ENCODE assay signal across 21 cellular contexts in genomic region chr1:72202761-72203160, GRCh38.
DNase-seq lines count a peak whose midpoint lies in the region; ATAC-seq and TF ChIP-seq lines count a peak whose summit lies in the region.
"Had no signal": no experiment of that assay in that cellular context is flagged by ENCODE, and none has a peak within 500 bp of the region (broad histone marks: within the 10 kb centered on the region; RNA-seq: fewer than 3 reads in every experiment).

No MANE protein-coding gene starts in this region.

- H3K27ac Mint-ChIP-seq in activated T-helper 17 cell treated with anti-CD3 and anti-CD28 coated beads, Interleukin-2, amount 50 U/mL, for 72 hours = no peak overlapping the region
- no peak overlapping the region for H3K27ac Mint-ChIP-seq in type B pancreatic cell
- H3K27ac Mint-ChIP-seq: CD4-positive, alpha-beta T cell; IgD-negative memory B cell had no signal

- H3K4me1 Mint-ChIP-seq in activated T-helper 17 cell treated with anti-CD3 and anti-CD28 coated beads, Interleukin-2, amount 50 U/mL, for 72 hours = no peaks in the 10 kb centered on the region
- H3K4me1 Mint-ChIP-seq in type B pancreatic cell (ENCODE audit: unreplicated experiment) = no peaks in the 10 kb centered on the region
- H3K4me1 Mint-ChIP-seq: IgD-negative memory B cell had no signal

- no peak overlapping the region for H3K4me3 ChIP-seq in fibroblast of villous mesenchyme (ENCODE audit: low read depth, low read length)
- H3K4me3 ChIP-seq: BLaER1 had no signal

- no peaks in the 10 kb centered on the region for H3K36me3 Mint-ChIP-seq in activated T-helper 17 cell treated with anti-CD3 and anti-CD28 coated beads, Interleukin-2, amount 50 U/mL, for 72 hours (ENCODE audit: low read depth)
- H3K36me3 Mint-ChIP-seq in type B pancreatic cell = no peaks in the 10 kb centered on the region
- H3K36me3 Mint-ChIP-seq: IgD-negative memory B cell had no signal

- no peak for TF ChIP-seq CTCF in fibroblast of villous mesenchyme (IDR thresholded peaks at IDR 0.05; ENCODE audit: insufficient read depth, low read depth, low read length)
- no peak for TF ChIP-seq CTCF in type B pancreatic cell (conservative IDR thresholded peaks at IDR 0.05)

- H3K9me3 Mint-ChIP-seq in activated T-helper 17 cell treated with anti-CD3 and anti-CD28 coated beads, Interleukin-2, amount 50 U/mL, for 72 hours = peaks cover 7% of the 10 kb centered on the region
- no peaks in the 10 kb centered on the region for H3K9me3 Mint-ChIP-seq in type B pancreatic cell

- no peak overlapping the region for H3K4me3 Mint-ChIP-seq in activated T-helper 17 cell treated with anti-CD3 and anti-CD28 coated beads, Interleukin-2, amount 50 U/mL, for 72 hours
- no peak overlapping the region for H3K4me3 Mint-ChIP-seq in type B pancreatic cell
- H3K4me3 Mint-ChIP-seq: CD4-positive, alpha-beta T cell; IgD-negative memory B cell had no signal

- no peaks in the 10 kb centered on the region for H3K27me3 Mint-ChIP-seq in activated T-helper 17 cell treated with anti-CD3 and anti-CD28 coated beads, Interleukin-2, amount 50 U/mL, for 72 hours
- no peaks in the 10 kb centered on the region for H3K27me3 Mint-ChIP-seq in type B pancreatic cell
- H3K27me3 Mint-ChIP-seq: CD4-positive, alpha-beta T cell; IgD-negative memory B cell had no signal

- DNase-seq in GM04503 (ENCODE audit: low read depth) (peak; percentile 22), LHCN-M2 (ENCODE audit: low read depth) (peak; percentile 74), fibroblast of villous mesenchyme (ENCODE audit: low read depth) (peak; percentile 15), NCI-H748 treated with DMSO at 0.1 percent for 48 hours (lab: John Stamatoyannopoulos, UW) (no peak), type B pancreatic cell (ENCODE audit: extremely low spot score, unreplicated experiment) (no peak)
- DNase-seq in effector CD4-positive, alpha-beta T cell = no peak
- DNase-seq: CD4-positive, alpha-beta T cell; COR-L47; DND-41; GDM1; H7; NCI-H1694 treated with DMSO at 0.1 percent for 48 hours; NCI-H2081 treated with DMSO at 0.1 percent for 48 hours; NCI-H446; NCI-H526; RPMI8226; SHP77; SW 1271 had no signal

- ATAC-seq in activated T-helper 17 cell treated with anti-CD3 and anti-CD28 coated beads, Interleukin-2, amount 50 U/mL, for 72 hours (replicated peaks) = no peak

Comparison
In these comparisons a context has a peak if more than half of its experiments do, and no peak if none do; other contexts are left out.
1. DNase-seq: peak in GM04503 (single experiment), LHCN-M2 (single experiment) and fibroblast of villous mesenchyme (single experiment); none in effector CD4-positive, alpha-beta T cell (single experiment), NCI-H748 treated with DMSO at 0.1 percent for 48 hours (single experiment) and type B pancreatic cell (single experiment).